19 cellular contexts compared by ENCODE assay signal in the genomic region with DNA sequence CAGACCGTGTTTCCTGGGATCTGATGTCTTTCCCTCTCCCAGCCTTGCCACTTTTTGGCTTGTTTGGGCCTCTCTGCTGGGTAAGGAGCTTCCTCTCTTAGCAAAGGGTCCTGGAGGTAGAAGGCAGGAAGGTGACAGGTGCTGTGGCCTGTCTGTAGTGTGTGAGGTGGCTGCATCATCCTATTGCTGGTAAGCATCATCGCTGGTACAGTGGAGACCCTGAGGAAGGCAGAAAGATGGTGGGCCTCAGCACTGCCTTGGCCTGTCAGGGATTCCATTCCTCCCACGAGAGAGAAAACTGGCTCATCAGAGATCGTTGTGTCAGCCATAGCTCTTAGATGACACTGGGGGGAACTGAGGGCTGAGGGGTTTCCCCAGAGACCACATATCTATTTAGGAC. TPM values are rescaled to one million over a fixed set of nuclear protein-coding genes. Genes with fewer than 3 reads are reported as not detected.
A peak's percentile ranks its signal among the peaks of the same experiment; 100 is the strongest.
DNase-seq lines count a peak whose midpoint lies in the region; FAIRE-seq and TF ChIP-seq lines count a peak whose summit lies in the region.
"Had no signal": no experiment of that assay in that cellular context is flagged by ENCODE, and none has a peak within 500 bp of the region (broad histone marks: within the 10 kb centered on the region; RNA-seq: fewer than 3 reads in every experiment).

No MANE protein-coding gene starts in this region.

- no TSS peak for BruUV-seq in MCF 10A (replicated peaks; lab: Mats Ljungman, UMichigan)

- TF ChIP-seq EP300 in suprapubic skin (IDR thresholded peaks at IDR 0.05): no peak

- H3K9me3 Mint-ChIP-seq in MCF 10A (ENCODE audit: unreplicated experiment): no peaks in the 10 kb centered on the region
- no peaks in the 10 kb centered on the region for H3K9me3 Mint-ChIP-seq in astrocyte (ENCODE audit: unreplicated experiment)
- H3K9me3 Mint-ChIP-seq in mesothelial cell of epicardium: no peaks in the 10 kb centered on the region

- H3K4me1 Mint-ChIP-seq in MCF 10A (ENCODE audit: insufficient read depth, unreplicated experiment) (peaks cover 56% of the 10 kb centered on the region), astrocyte (ENCODE audit: low read depth, unreplicated experiment) (peaks cover 51% of the 10 kb centered on the region), mesothelial cell of epicardium (peaks cover 55% of the 10 kb centered on the region)

- H3K27ac ChIP-seq in breast epithelium: peak overlapping the region; percentile 44 to 78
- H3K27ac ChIP-seq in astrocyte (ENCODE audit: low read depth, low read length): no peak overlapping the region
- peak overlapping the region; percentile 18 for H3K27ac ChIP-seq in suprapubic skin
- H3K27ac ChIP-seq: SK-N-MC had no signal

- H3K27me3 ChIP-seq in breast epithelium (no peaks in the 10 kb centered on the region), astrocyte (ENCODE audit: insufficient read depth, low read length) (no peaks in the 10 kb centered on the region), suprapubic skin (no peaks in the 10 kb centered on the region)

- H3K9ac ChIP-seq in astrocyte (ENCODE audit: low read length): peak overlapping the region; percentile 70

- peaks cover 13 to 25% of the 10 kb centered on the region in 2 donors for H3K4me1 ChIP-seq in breast epithelium
- H3K4me1 ChIP-seq in astrocyte (ENCODE audit: insufficient read depth, low read length): peaks cover 50% of the 10 kb centered on the region
- H3K4me1 ChIP-seq in suprapubic skin: peaks cover 67% of the 10 kb centered on the region

- intact Hi-C loops in breast epithelium (cut with DNase I; ENCODE audit: low total_unique reads): no loop called here
- intact Hi-C loops in MCF 10A (cut with micrococcal nuclease): no loop called here

- WGBS in suprapubic skin: 96% methylated on average over 4 of the region's 4 CpGs

- H3K27ac Mint-ChIP-seq in MCF 10A (ENCODE audit: low read depth, unreplicated experiment) (no peak overlapping the region), astrocyte (ENCODE audit: unreplicated experiment) (no peak overlapping the region), mesothelial cell of epicardium (peak overlapping the region; percentile 47)

- DNase-seq in breast epithelium (ENCODE audit: low spot score in 2 of 2) (no peak), MCF 10A (ENCODE audit: unreplicated experiment) (no peak), astrocyte (ENCODE audit: low read depth) (no peak), mesothelial cell of epicardium (ENCODE audit: low spot score in 2 of 2, unreplicated experiment in 2 of 2) (no peak), suprapubic skin (ENCODE audit: low spot score in 2 of 2) (no peak), NCI-H1092 treated with DMSO at 0.1 percent for 48 hours (lab: John Stamatoyannopoulos, UW) (no peak), urothelium cell line (ENCODE audit: low spot score) (no peak), GM19239 (ENCODE audit: insufficient read length, low spot score) (no peak)
- DNase-seq: activated CD4-positive, alpha-beta T cell treated with anti-CD3 and anti-CD28 coated beads, Interleukin-2, amount 50 U/mL, for 48 hours; activated T-cell treated with anti-CD3 and anti-CD28 coated beads, Interleukin-2, amount 50 U/mL, for 48 hours; amniotic stem cell; COR-L47; GOT3; kidney; NCI-H1694 treated with DMSO at 0.1 percent for 48 hours; NCI-H446 had no signal

- TF ChIP-seq CTCF in breast epithelium (IDR thresholded peaks at IDR 0.05) (no peak), MCF 10A (IDR thresholded peaks at IDR 0.05; ENCODE audit: unreplicated experiment) (no peak), astrocyte (IDR thresholded peaks at IDR 0.05; ENCODE audit: insufficient read depth, low read depth, low read length) (no peak), mesothelial cell of epicardium (IDR thresholded peaks at IDR 0.05; ENCODE audit: unreplicated experiment) (no peak), suprapubic skin (IDR thresholded peaks at IDR 0.05) (no peak)

- H3K36me3 Mint-ChIP-seq in MCF 10A (ENCODE audit: insufficient read depth, unreplicated experiment): peaks cover 7% of the 10 kb centered on the region
- peaks cover 23% of the 10 kb centered on the region for H3K36me3 Mint-ChIP-seq in astrocyte (ENCODE audit: low read depth, unreplicated experiment)
- peaks cover 5% of the 10 kb centered on the region for H3K36me3 Mint-ChIP-seq in mesothelial cell of epicardium

- H3K4me2 ChIP-seq in astrocyte (ENCODE audit: low read length): no peak overlapping the region

- no peaks in the 10 kb centered on the region for H3K9me3 ChIP-seq in breast epithelium
- no peaks in the 10 kb centered on the region for H3K9me3 ChIP-seq in astrocyte (ENCODE audit: insufficient read depth, low read depth, low read length)
- no peaks in the 10 kb centered on the region for H3K9me3 ChIP-seq in suprapubic skin

- H3K4me3 Mint-ChIP-seq in MCF 10A (ENCODE audit: unreplicated experiment): no peak overlapping the region
- no peak overlapping the region for H3K4me3 Mint-ChIP-seq in astrocyte (ENCODE audit: unreplicated experiment)
- H3K4me3 Mint-ChIP-seq in mesothelial cell of epicardium: no peak overlapping the region

- H3K79me2 ChIP-seq in astrocyte (ENCODE audit: insufficient read depth, low read length): peaks cover 100% of the 10 kb centered on the region

- no peak overlapping the region for H2AFZ ChIP-seq in astrocyte (ENCODE audit: low read depth, low read length)

- peaks cover 98% of the 10 kb centered on the region for H4K20me1 ChIP-seq in astrocyte (ENCODE audit: insufficient read depth, low read length)

- H3K36me3 ChIP-seq in breast epithelium (no peaks in the 10 kb centered on the region), astrocyte (ENCODE audit: insufficient read depth, low read length) (peaks cover 12% of the 10 kb centered on the region), suprapubic skin (peaks cover 36% of the 10 kb centered on the region)

- POLR2A ChIA-PET in MCF 10A (lab: Yijun Ruan, JAX): no interaction called here

- no peaks in the 10 kb centered on the region for H3K27me3 Mint-ChIP-seq in MCF 10A (ENCODE audit: insufficient read depth, unreplicated experiment)
- no peaks in the 10 kb centered on the region for H3K27me3 Mint-ChIP-seq in astrocyte (ENCODE audit: low read depth, unreplicated experiment)
- no peaks in the 10 kb centered on the region for H3K27me3 Mint-ChIP-seq in mesothelial cell of epicardium (ENCODE audit: low read depth)

- CTCF ChIA-PET in MCF 10A (lab: Yijun Ruan, JAX): interaction anchor here (0.5 to 1.0 kb wide), 2 partner anchors 14 to 42 kb away, joined by 4 to 5 read pairs; no protein-coding TSS in a partner anchor

- no peak for TF ChIP-seq POLR2A in breast epithelium (IDR thresholded peaks at IDR 0.05)
- TF ChIP-seq POLR2A in suprapubic skin (IDR thresholded peaks at IDR 0.05): no peak

- FAIRE-seq in astrocyte (lab: Jason Lieb, UNC) (no peak), urothelium cell line (lab: Jason Lieb, UNC) (no peak), GM19239 (lab: Jason Lieb, UNC) (no peak)
- FAIRE-seq: A204.1, kidney, TTC549 had no signal

- no peak overlapping the region for H3K4me3 ChIP-seq in breast epithelium
- H3K4me3 ChIP-seq in astrocyte (ENCODE audit: insufficient read depth, low read depth, low read length): no peak overlapping the region
- H3K4me3 ChIP-seq in suprapubic skin: no peak overlapping the region
- H3K4me3 ChIP-seq: SK-N-MC had no signal

RNA-seq across cellular contexts. Expression of gene ZMIZ1, which starts 46.5 kb away (rescaled TPM):
- total RNA-seq in breast epithelium (10 to 100 TPM; 34.4 to 63.7 (median 39.8) TPM), MCF 10A (2022) (15.5 and 20.3 TPM in 2 replicates), astrocyte (45.5 and 49.7 TPM in 2 replicates), mesothelial cell of epicardium (166 to 173 TPM (median 170 TPM) in 3 replicates), suprapubic skin (100 to 1,000 TPM in 1 of 4 donors, 10 to 100 TPM in 3; 71.9 to 104 (median 79.5) TPM)
